ENCODE assay signal across 18 cellular contexts in genomic region chr12:38954119-38954746, GRCh38. TPM values are rescaled to one million over a fixed set of nuclear protein-coding genes. Genes with fewer than 3 reads are reported as not detected.
DNase-seq lines count a peak whose midpoint lies in the region; ATAC-seq and TF ChIP-seq lines count a peak whose summit lies in the region.
"Had no signal": no experiment of that assay in that cellular context is flagged by ENCODE, and none has a peak within 500 bp of the region (broad histone marks: within the 10 kb centered on the region; RNA-seq: fewer than 3 reads in every experiment).

No MANE protein-coding gene starts in this region.

- no peak overlapping the region for H3K4me3 Mint-ChIP-seq in brain
- H3K4me3 Mint-ChIP-seq: CD14-positive monocyte; CD4-positive, alpha-beta memory T cell; H9 had no signal

- no peaks in the 10 kb centered on the region for H3K4me1 ChIP-seq in mucosa of descending colon (ENCODE audit: low read depth)
- H3K4me1 ChIP-seq: BLaER1 had no signal

- intact Hi-C loops in mucosa of descending colon (cut with DNase I, micrococcal nuclease) = no loop called here

- no peaks in the 10 kb centered on the region for H3K9me3 ChIP-seq in mucosa of descending colon
- H3K9me3 ChIP-seq: BLaER1 had no signal

- no peaks in the 10 kb centered on the region for H3K36me3 ChIP-seq in mucosa of descending colon (ENCODE audit: low read depth)
- H3K36me3 ChIP-seq: BLaER1 had no signal

- H3K27me3 Mint-ChIP-seq in brain = peaks cover 5% of the 10 kb centered on the region

- DNase-seq in NCI-H82 (lab: John Stamatoyannopoulos, UW) = peak; percentile 63
- DNase-seq in mucosa of descending colon = peak in 1 of 3 donors; percentile 13
- DNase-seq in retina = peak; percentile 12
- DNase-seq in T-helper 9 cell = no peak
- no peak for DNase-seq in foreskin fibroblast
- DNase-seq: 8988T; CD4-positive, alpha-beta memory T cell; DMS 273 treated with DMSO at 0.1 percent for 48 hours; DMS53; DND-41; EL; H9 had no signal

- TF ChIP-seq CTCF in brain (conservative IDR thresholded peaks at IDR 0.05) (no peak), mucosa of descending colon (IDR thresholded peaks at IDR 0.05) (no peak), foreskin fibroblast (IDR thresholded peaks at IDR 0.05; ENCODE audit: low read depth, low read length) (no peak)

- H3K4me3 ChIP-seq in mucosa of descending colon (no peak overlapping the region), foreskin fibroblast (ENCODE audit: low read depth in 1 of 2, low read length in 2 of 2) (no peak overlapping the region)
- H3K4me3 ChIP-seq: BLaER1, GM12878 had no signal

- peak overlapping the region in 3 of 5 experiments; percentile 51 to 69 (median 53) for H3K27ac Mint-ChIP-seq in brain
- H3K27ac Mint-ChIP-seq: CD14-positive monocyte; CD4-positive, alpha-beta memory T cell; H9 had no signal

- ATAC-seq in mucosa of descending colon (peak; percentile 77), HG03108 (IDR thresholded peaks at IDR 0.05; ENCODE audit: unreplicated experiment) (no peak), GM18907 (IDR thresholded peaks at IDR 0.05; ENCODE audit: unreplicated experiment) (no peak)
- ATAC-seq: GM12878 had no signal

- no peaks in the 10 kb centered on the region for H3K4me1 Mint-ChIP-seq in brain
- H3K4me1 Mint-ChIP-seq: CD14-positive monocyte; CD4-positive, alpha-beta memory T cell; H9 had no signal

- no peaks in the 10 kb centered on the region for H3K9me3 Mint-ChIP-seq in brain
- H3K9me3 Mint-ChIP-seq: H9 had no signal

- H3K36me3 Mint-ChIP-seq in brain = no peaks in the 10 kb centered on the region
- H3K36me3 Mint-ChIP-seq: CD14-positive monocyte; CD4-positive, alpha-beta memory T cell had no signal

RNA-seq across cellular contexts. Expression of gene CPNE8, which starts 48.8 kb away (rescaled TPM):
- 0.63 TPM for polyA plus RNA-seq in brain (ENCODE audit: insufficient read depth, low read depth, low replicate concordance)
- total RNA-seq in mucosa of descending colon = 10 to 100 TPM; 23.4 to 31.5 (median 24.7) TPM

Comparison
In these comparisons a context has a peak if more than half of its experiments do, and no peak if none do; other contexts are left out.
1. DNase-seq: peak in NCI-H82 (single experiment) and retina (single experiment); none in T-helper 9 cell (single experiment) and foreskin fibroblast (0 of 2).